8 cellular contexts compared by ENCODE assay signal in the genomic region with DNA sequence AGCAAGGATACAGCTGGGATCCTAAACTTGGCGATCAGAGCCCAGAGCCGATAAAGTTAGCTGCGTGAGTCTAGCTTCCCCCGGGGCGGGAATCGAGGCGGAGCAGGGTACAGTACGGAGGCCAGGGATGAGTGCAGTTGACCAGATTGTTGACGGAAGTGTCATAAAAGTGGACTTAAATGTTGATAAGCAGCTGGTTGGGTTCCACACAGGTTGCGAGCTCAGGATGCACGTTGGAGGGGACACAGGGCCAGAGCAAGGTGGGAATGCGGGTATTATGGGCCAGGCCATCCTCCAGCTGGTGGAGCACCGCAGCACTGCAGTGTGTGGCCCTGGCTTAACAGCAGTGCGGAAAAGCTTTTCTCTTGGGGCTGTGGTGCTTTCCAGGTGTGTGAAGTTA.
DNase-seq lines count a peak whose midpoint lies in the region; ATAC-seq and TF ChIP-seq lines count a peak whose summit lies in the region.
"Not testable (repeated sequence)": the region's sequence is repeated elsewhere in the genome, so short reads cannot be mapped to it uniquely, and the experiment has no call there.

No MANE protein-coding gene starts in this region.

- not testable (repeated sequence) for H3K36me3 Mint-ChIP-seq in dendritic cell treated with granulocyte-macrophage colony-stimulating factor and Interleukin-4, amounts not matched to agents 40 ng/mL and 50 ng/mL, for 4 days (ENCODE audit: low read depth)

- H3K27me3 Mint-ChIP-seq in dendritic cell treated with granulocyte-macrophage colony-stimulating factor and Interleukin-4, amounts not matched to agents 40 ng/mL and 50 ng/mL, for 4 days, result not testable (repeated sequence)

- not testable (repeated sequence) for H3K9ac ChIP-seq in trophoblast cell (ENCODE audit: low read length)

- H3K27ac ChIP-seq in A673 (ENCODE audit: low read depth, low read length, poor library complexity, severe bottlenecking); trophoblast cell (ENCODE audit: low read depth, low read length): not testable (repeated sequence)

- intact Hi-C loops in A673 (cut with micrococcal nuclease; ENCODE audit: unreplicated experiment); dendritic cell treated with granulocyte-macrophage colony-stimulating factor and Interleukin-4, amounts not matched to agents 40 ng/mL and 50 ng/mL, for 4 days (cut with micrococcal nuclease): not testable (repeated sequence)

- not testable (repeated sequence) for H2AK5ac ChIP-seq in trophoblast cell (ENCODE audit: low read length)

- H2BK120ac ChIP-seq in trophoblast cell (ENCODE audit: insufficient read depth, low read length, poor library complexity), result not testable (repeated sequence)

- peak overlapping the region; percentile 65 for H3K4me2 ChIP-seq in trophoblast cell (ENCODE audit: low read length)

- ATAC-seq in GM18867 (IDR thresholded peaks at IDR 0.05; ENCODE audit: unreplicated experiment), result peak; percentile 40
- ATAC-seq in HG02678 (IDR thresholded peaks at IDR 0.05; ENCODE audit: unreplicated experiment), result peak; percentile 44

- H3K27ac Mint-ChIP-seq in dendritic cell treated with granulocyte-macrophage colony-stimulating factor and Interleukin-4, amounts not matched to agents 40 ng/mL and 50 ng/mL, for 4 days, result peak overlapping the region; percentile 89

- H3K79me2 ChIP-seq in trophoblast cell (ENCODE audit: control insufficient read depth, insufficient read depth, low read length, poor library complexity), result not testable (repeated sequence)

- H3K4me3 ChIP-seq in A673 (ENCODE audit: low read depth, low read length, poor library complexity, severe bottlenecking) (peak overlapping the region; percentile 56), iPS-18c (ENCODE audit: insufficient read depth, low read depth, low read length) (peak overlapping the region; percentile 41), trophoblast cell (ENCODE audit: low read depth, low read length) (peak overlapping the region; percentile 60)

- H3K23ac ChIP-seq in trophoblast cell (ENCODE audit: low read length), result not testable (repeated sequence)

- not testable (repeated sequence) for H3K14ac ChIP-seq in trophoblast cell (ENCODE audit: low read length)

- H4K8ac ChIP-seq in trophoblast cell (ENCODE audit: low read depth, low read length), result not testable (repeated sequence)

- not testable (repeated sequence) for H2BK12ac ChIP-seq in trophoblast cell (ENCODE audit: low read length)

- TF ChIP-seq CTCF in A673 (conservative IDR thresholded peaks at IDR 0.05; ENCODE audit: low read depth, low read length), result not testable (repeated sequence)

- not testable (repeated sequence) for H3K18ac ChIP-seq in trophoblast cell (ENCODE audit: low read length)

- not testable (repeated sequence) for H2AFZ ChIP-seq in trophoblast cell (ENCODE audit: insufficient read depth, low read length, poor library complexity)

- not testable (repeated sequence) for H4K91ac ChIP-seq in trophoblast cell (ENCODE audit: low read depth, low read length)

- DNase-seq in A673 (ENCODE audit: low spot score), result peak; percentile 3
- DNase-seq in NAMALWA (ENCODE audit: low spot score), result peak; percentile 40
- peak; percentile 6 for DNase-seq in activated CD4-positive, alpha-beta T cell treated with anti-CD3 and anti-CD28 coated beads, Interleukin-2, amount 50 U/mL, for 1 hour
- DNase-seq in trophoblast cell, result peak in 1 of 2 donors; percentile 11

- TSS peak; percentile 72 for BruUV-seq in A673 (replicated peaks; lab: Mats Ljungman, UMichigan)

- H3K4me1 ChIP-seq in A673 (ENCODE audit: insufficient read depth, low read length, poor library complexity, severe bottlenecking); trophoblast cell (ENCODE audit: control insufficient read depth in 1 of 2, insufficient read depth in 2 of 2, low read length in 2 of 2): not testable (repeated sequence)

- H3K79me1 ChIP-seq in trophoblast cell (ENCODE audit: low read length), result not testable (repeated sequence)

- no CpG with 5 or more reads among the region's 14 CpGs for WGBS in trophoblast cell (ENCODE audit: extremely low coverage, insufficient coverage, insufficient read length)

- not testable (repeated sequence) for H3K4ac ChIP-seq in trophoblast cell (ENCODE audit: low read depth, low read length)

- H3K4me3 Mint-ChIP-seq in dendritic cell treated with granulocyte-macrophage colony-stimulating factor and Interleukin-4, amounts not matched to agents 40 ng/mL and 50 ng/mL, for 4 days, result peak overlapping the region; percentile 89

- not testable (repeated sequence) for H4K12ac ChIP-seq in trophoblast cell (ENCODE audit: low read depth, low read length)

- H3K36me3 ChIP-seq in A673 (ENCODE audit: insufficient read depth, low read length, poor library complexity, severe bottlenecking); trophoblast cell (ENCODE audit: control insufficient read depth in 1 of 2, insufficient read depth in 2 of 2, low read length in 2 of 2): not testable (repeated sequence)

- CTCF ChIA-PET in A673 (lab: Charles Lee), result not testable (repeated sequence)

- POLR2A ChIA-PET in A673 (lab: Charles Lee; ENCODE audit: low non-redundant PET), result not testable (repeated sequence)

- H3K27me3 ChIP-seq in A673 (replicated peaks; ENCODE audit: insufficient read depth, low read depth, low read length, poor library complexity); trophoblast cell (ENCODE audit: insufficient read depth, low read length): not testable (repeated sequence)

- not testable (repeated sequence) for H3K9me3 ChIP-seq in A673 (ENCODE audit: low read depth, low read length, poor library complexity, severe bottlenecking); iPS-18c (ENCODE audit: control insufficient read depth, insufficient read depth, low read length); trophoblast cell (ENCODE audit: insufficient read depth, low read depth, low read length)

- H3K4me1 Mint-ChIP-seq in dendritic cell treated with granulocyte-macrophage colony-stimulating factor and Interleukin-4, amounts not matched to agents 40 ng/mL and 50 ng/mL, for 4 days (ENCODE audit: low read depth), result not testable (repeated sequence)

- not testable (repeated sequence) for H3K9me3 Mint-ChIP-seq in dendritic cell treated with granulocyte-macrophage colony-stimulating factor and Interleukin-4, amounts not matched to agents 40 ng/mL and 50 ng/mL, for 4 days

- not testable (repeated sequence) for H2BK5ac ChIP-seq in trophoblast cell (ENCODE audit: low read depth, low read length, poor library complexity)
